In genomic region chr13:28659611-28659970, GRCh38 we compare ENCODE assay signal across 8 cellular contexts. TPM values are rescaled to one million over a fixed set of nuclear protein-coding genes. Genes with fewer than 3 reads are reported as not detected.
DNase-seq lines count a peak whose midpoint lies in the region; ATAC-seq and TF ChIP-seq lines count a peak whose summit lies in the region.

No MANE protein-coding gene starts in this region.

- no peaks in the 10 kb centered on the region for H3K9me2 ChIP-seq in DOHH2 (replicated peaks; ENCODE audit: control insufficient read depth, low read length)
- H3K9me2 ChIP-seq in Karpas-422 (replicated peaks; ENCODE audit: insufficient read depth, low read length) = no peaks in the 10 kb centered on the region

- WGBS in transverse colon (ENCODE audit: low coverage in 1 of 2), 2 donors = 11 to 13% methylated on average over 3 to 4 of the region's 4 CpGs

- in situ Hi-C loops in transverse colon (cut with MboI; ENCODE audit: low pct_ligation_motif_present in 1 of 4, low pct_unique_long_range_greater_than_20kb in 1 of 4, low sequenced_read_pairs in 3 of 4) = no loop called here

- no peaks in the 10 kb centered on the region for H3K27me3 ChIP-seq in DOHH2 (ENCODE audit: control insufficient read depth, low read length)
- no peaks in the 10 kb centered on the region for H3K27me3 ChIP-seq in Karpas-422 (ENCODE audit: low read length)
- H3K27me3 ChIP-seq in left lung = no peaks in the 10 kb centered on the region
- no peaks in the 10 kb centered on the region for H3K27me3 ChIP-seq in transverse colon

- no peak overlapping the region for H2AFZ ChIP-seq in Karpas-422 (ENCODE audit: low read length)

- H4K20me1 ChIP-seq in DOHH2 (ENCODE audit: control insufficient read depth, insufficient read depth, low read depth, low read length) (peaks cover 22% of the 10 kb centered on the region), Karpas-422 (ENCODE audit: insufficient read depth, low read depth, low read length) (peaks cover 21% of the 10 kb centered on the region)

- H3K4me2 ChIP-seq in DOHH2 (ENCODE audit: low read length) (peak overlapping the region; percentile 64), Karpas-422 (ENCODE audit: low read depth, low read length, poor library complexity, severe bottlenecking) (peak overlapping the region; percentile 96)

- H3K36me3 ChIP-seq in DOHH2 (ENCODE audit: control insufficient read depth, low read length) (peaks cover 54% of the 10 kb centered on the region), Karpas-422 (ENCODE audit: insufficient read depth, low read length) (peaks cover 37% of the 10 kb centered on the region; the same call in 1 of the 2 replicates), left lung (peaks cover 0 to 26% of the 10 kb centered on the region in 2 donors), transverse colon (peaks cover 0 to 25% (median 9%) of the 10 kb centered on the region in 4 donors)

- DNase-seq in Karpas-422 (no peak), astrocyte of the hippocampus (ENCODE audit: low read depth, low spot score) (peak; percentile 61), left lung (no peak), transverse colon (no peak), NCI-H69 (lab: John Stamatoyannopoulos, UW) (no peak), NCI-H774 (lab: John Stamatoyannopoulos, UW) (no peak)

- H3K27ac ChIP-seq in DOHH2 (ENCODE audit: low read depth, low read length) = peak overlapping the region; percentile 79
- peak overlapping the region; percentile 18; the same call in 1 of the 2 replicates for H3K27ac ChIP-seq in Karpas-422 (ENCODE audit: low read length)
- peak overlapping the region; percentile 90 to 96 for H3K27ac ChIP-seq in left lung
- peak overlapping the region; percentile 88 to 93 (median 92) for H3K27ac ChIP-seq in transverse colon

- no peak for TF ChIP-seq EP300 in transverse colon (IDR thresholded peaks at IDR 0.05; ENCODE audit: low read depth)

- peak overlapping the region; percentile 88 for H3K9ac ChIP-seq in Karpas-422 (ENCODE audit: low read length)

- H3K4me1 ChIP-seq in DOHH2 (ENCODE audit: control insufficient read depth, low read length) (peaks cover 40% of the 10 kb centered on the region), Karpas-422 (ENCODE audit: low read length) (peaks cover 30% of the 10 kb centered on the region), left lung (peaks cover 10 to 60% of the 10 kb centered on the region in 2 donors), transverse colon (peaks cover 22 to 45% (median 28%) of the 10 kb centered on the region in 4 donors)

- H3K79me2 ChIP-seq in DOHH2 (ENCODE audit: control insufficient read depth, low read length) (peaks cover 76% of the 10 kb centered on the region), Karpas-422 (ENCODE audit: low read length) (peaks cover 68% of the 10 kb centered on the region)

- TF ChIP-seq CTCF in DOHH2 (IDR thresholded peaks at IDR 0.05; ENCODE audit: low read depth, low read length, poor library complexity, severe bottlenecking) (peak; percentile 4), left lung (IDR thresholded peaks at IDR 0.05) (no peak), transverse colon (IDR thresholded peaks at IDR 0.05) (no peak)

- peak; percentile 33 for ATAC-seq in GM21526 (IDR thresholded peaks at IDR 0.05; ENCODE audit: low FRiP score, unreplicated experiment)
- peak; percentile 31 for ATAC-seq in left lung

- H3K4me3 ChIP-seq in DOHH2 (ENCODE audit: low read length) = peak overlapping the region; percentile 90
- peak overlapping the region; percentile 91 for H3K4me3 ChIP-seq in Karpas-422 (ENCODE audit: low read length)
- peak overlapping the region; percentile 87 to 92 for H3K4me3 ChIP-seq in left lung
- H3K4me3 ChIP-seq in transverse colon = peak overlapping the region; percentile 73 to 91 (median 81)

- TF ChIP-seq POLR2A in transverse colon (IDR thresholded peaks at IDR 0.05) = no peak

- H3K9me3 ChIP-seq in DOHH2 (ENCODE audit: control insufficient read depth, insufficient read depth, low read length) (no peaks in the 10 kb centered on the region), Karpas-422 (ENCODE audit: low read length) (no peaks in the 10 kb centered on the region), left lung (no peaks in the 10 kb centered on the region), transverse colon (no peaks in the 10 kb centered on the region)

- intact Hi-C loops in left lung (cut with DNase I) = no loop called here
- intact Hi-C loops in transverse colon (cut with DNase I; ENCODE audit: low total_unique reads) = no loop called here

- peaks cover 5% of the 10 kb centered on the region; the same call in 1 of the 2 replicates for H3F3A ChIP-seq in DOHH2 (ENCODE audit: control insufficient read depth, insufficient read depth)

RNA-seq across cellular contexts. Expression of gene POMP, which starts 0.7 kb away (rescaled TPM):
- 34.4 and 57.1 TPM in 2 replicates for total RNA-seq in Karpas-422 (2014; rRNA removed; shearing (Covaris generic); ENCODE audit: low replicate concordance)
- total RNA-seq in left lung = 10 to 100 TPM; 65.0 to 82.7 TPM
- 10 to 100 TPM; 24.7 to 56.8 (median 44.0) TPM for total RNA-seq in transverse colon

RNA-seq across cellular contexts. Expression of gene SLC46A3, which starts 59.2 kb away (rescaled TPM):
- 2.1 and 4.5 TPM in 2 replicates for total RNA-seq in Karpas-422 (2014; rRNA removed; shearing (Covaris generic); ENCODE audit: low replicate concordance)
- 10 to 100 TPM; 11.7 to 14.5 TPM for total RNA-seq in left lung
- total RNA-seq in transverse colon = 10 to 100 TPM in 3 of 4 donors, 1 to 10 TPM in 1; 6.4 to 65.8 (median 46.5) TPM

Comparison
In these comparisons a context has a peak if more than half of its experiments do, and no peak if none do; other contexts are left out.
1. H3K27ac ChIP-seq: peak in every context shown above with its lines; median percentile 93 in left lung; 92 in transverse colon; 79 in DOHH2; 18 in Karpas-422.